9 cellular contexts compared by ENCODE assay signal in the genomic region with DNA sequence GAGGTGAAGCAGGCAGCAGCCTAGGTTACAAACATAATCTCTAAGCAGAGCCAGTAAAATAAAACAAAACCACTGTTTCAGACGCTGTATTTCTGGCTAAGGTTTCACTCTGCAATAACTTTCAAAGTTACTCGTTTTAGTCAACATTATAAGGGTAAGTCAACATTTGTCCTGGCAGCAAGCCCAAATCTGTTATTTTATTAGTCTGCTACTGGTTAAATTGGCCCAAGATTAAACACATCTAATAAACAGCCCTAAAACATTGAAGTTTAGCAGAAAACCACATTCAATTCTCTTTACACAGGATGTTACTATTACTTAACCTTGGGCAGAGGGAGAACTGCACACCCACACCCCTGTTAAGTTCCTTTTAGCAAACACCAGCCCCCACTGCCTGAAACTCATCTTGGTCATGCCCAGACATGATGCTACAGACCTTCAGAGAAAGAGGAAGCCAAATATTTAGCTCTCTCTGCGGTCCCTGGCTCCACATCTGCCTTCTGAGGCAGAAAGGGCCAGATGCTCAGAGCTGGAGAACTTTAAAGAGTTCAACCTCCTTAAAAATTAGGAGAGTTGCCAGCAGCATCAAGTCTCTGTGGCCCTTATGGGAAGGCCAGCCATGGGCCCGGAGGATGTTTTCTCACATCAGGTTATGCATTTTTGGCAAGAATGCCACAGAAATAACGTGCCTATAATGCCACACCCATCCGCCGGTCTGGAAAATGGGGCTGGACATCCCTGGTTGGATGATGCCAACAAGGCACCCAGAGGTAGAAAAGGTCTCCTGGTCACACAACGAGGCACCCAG. TPM values are rescaled to one million over a fixed set of nuclear protein-coding genes. Genes with fewer than 3 reads are reported as not detected.
DNase-seq lines count a peak whose midpoint lies in the region; ATAC-seq and TF ChIP-seq lines count a peak whose summit lies in the region.
"Had no signal": no experiment of that assay in that cellular context is flagged by ENCODE, and none has a peak within 500 bp of the region (broad histone marks: within the 10 kb centered on the region; RNA-seq: fewer than 3 reads in every experiment).

No MANE protein-coding gene starts in this region.

- peaks cover 81% of the 10 kb centered on the region for H3K36me3 Mint-ChIP-seq in activated CD4-positive, alpha-beta T cell treated with anti-CD3 and anti-CD28 coated beads, Interleukin-2, amount 10 ng/mL, durations not matched to agents 7 days and 5 days (ENCODE audit: low read depth)

- H3K27ac ChIP-seq in muscle layer of colon (ENCODE audit: low read depth, low read length), result peak overlapping the region; percentile 62
- peak overlapping the region in 1 of 2 donors; percentile 56 for H3K27ac ChIP-seq in thoracic aorta
- H3K27ac ChIP-seq: cardiac muscle cell had no signal

- H3K36me3 ChIP-seq in muscle layer of colon (ENCODE audit: insufficient read depth, low read length), result no peaks in the 10 kb centered on the region
- no peaks in the 10 kb centered on the region for H3K36me3 ChIP-seq in thoracic aorta
- H3K36me3 ChIP-seq: cardiac muscle cell had no signal

- peak overlapping the region; percentile 67 for H3K4me3 Mint-ChIP-seq in activated CD4-positive, alpha-beta T cell treated with anti-CD3 and anti-CD28 coated beads, Interleukin-2, amount 10 ng/mL, durations not matched to agents 7 days and 5 days

- TF ChIP-seq CTCF in thoracic aorta (IDR thresholded peaks at IDR 0.05), result no peak

- H3K9me3 ChIP-seq in muscle layer of colon (ENCODE audit: low read length) (no peaks in the 10 kb centered on the region), thoracic aorta (no peaks in the 10 kb centered on the region)

- no peak overlapping the region for H3K4me3 ChIP-seq in muscle layer of colon (ENCODE audit: low read depth in 1 of 2, low read length in 2 of 2)
- peak overlapping the region; percentile 25 for H3K4me3 ChIP-seq in thoracic aorta
- H3K4me3 ChIP-seq: cardiac muscle cell had no signal

- peak overlapping the region; percentile 90 for H3K27ac Mint-ChIP-seq in activated CD4-positive, alpha-beta T cell treated with anti-CD3 and anti-CD28 coated beads, Interleukin-2, amount 10 ng/mL, durations not matched to agents 7 days and 5 days

- no peaks in the 10 kb centered on the region for H3K27me3 ChIP-seq in muscle layer of colon (ENCODE audit: control insufficient read depth in 1 of 2, insufficient read depth in 2 of 2, low read length in 2 of 2)
- H3K27me3 ChIP-seq in thoracic aorta (replicated peaks; ENCODE audit: insufficient read depth), result no peaks in the 10 kb centered on the region
- H3K27me3 ChIP-seq: cardiac muscle cell had no signal

- no peaks in the 10 kb centered on the region for H3K9me3 Mint-ChIP-seq in activated CD4-positive, alpha-beta T cell treated with anti-CD3 and anti-CD28 coated beads, Interleukin-2, amount 10 ng/mL, durations not matched to agents 7 days and 5 days

- H3K9ac ChIP-seq in muscle layer of colon (ENCODE audit: low read length), result no peak overlapping the region

- no peaks in the 10 kb centered on the region for H3K27me3 Mint-ChIP-seq in activated CD4-positive, alpha-beta T cell treated with anti-CD3 and anti-CD28 coated beads, Interleukin-2, amount 10 ng/mL, durations not matched to agents 7 days and 5 days

- CTCF ChIA-PET in activated CD4-positive, alpha-beta T cell treated with anti-CD3 and anti-CD28 coated beads, Interleukin-2, amount 10 ng/mL, durations not matched to agents 7 days and 5 days (lab: Charles Lee), result interaction anchor here (1.1 to 5.7 kb wide), 3 partner anchors 15 to 81 kb away, joined by 3 to 39 read pairs (median 7); no protein-coding TSS in a partner anchor

- DNase-seq in NCI-H146 (lab: John Stamatoyannopoulos, UW), result peak; percentile 47
- peak; percentile 88 for DNase-seq in activated CD4-positive, alpha-beta T cell treated with anti-CD3 and anti-CD28 coated beads, Interleukin-2, amount 10 ng/mL, durations not matched to agents 7 days and 5 days
- peak; percentile 61 for DNase-seq in effector CD4-positive, alpha-beta T cell
- DNase-seq in thoracic aorta (ENCODE audit: low spot score), result no peak
- DNase-seq in GF-D8 (lab: John Stamatoyannopoulos, UW), result no peak

- peaks cover 98% of the 10 kb centered on the region for H3K4me1 Mint-ChIP-seq in activated CD4-positive, alpha-beta T cell treated with anti-CD3 and anti-CD28 coated beads, Interleukin-2, amount 10 ng/mL, durations not matched to agents 7 days and 5 days

- H3K4me1 ChIP-seq in muscle layer of colon (ENCODE audit: insufficient read depth, low read length) (peaks cover 38% of the 10 kb centered on the region), thoracic aorta (ENCODE audit: control insufficient read depth in 1 of 2, low read depth in 2 of 2) (peaks cover 24 to 27% of the 10 kb centered on the region in 2 donors)

- ATAC-seq in GM18502 (IDR thresholded peaks at IDR 0.05; ENCODE audit: poor library complexity, unreplicated experiment) (peak; percentile 98), HG02759 (IDR thresholded peaks at IDR 0.05; ENCODE audit: unreplicated experiment) (peak; percentile 97), thoracic aorta (ENCODE audit: insufficient number of reproducible peaks, low FRiP score, low read depth) (no peak)

- POLR2A ChIA-PET in activated CD4-positive, alpha-beta T cell treated with anti-CD3 and anti-CD28 coated beads, Interleukin-2, amount 10 ng/mL, durations not matched to agents 7 days and 5 days (lab: Charles Lee), result interaction anchor here (0.6 to 1.5 kb wide), 3 partner anchors 11 to 28 kb away, joined by 3 to 5 read pairs (median 4); no protein-coding TSS in a partner anchor

RNA-seq across cellular contexts. Expression of a gene that starts 17.9 kb away (rescaled TPM):
- total RNA-seq in activated CD4-positive, alpha-beta T cell treated with anti-CD3 and anti-CD28 coated beads, Interleukin-2, amount 10 ng/mL, durations not matched to agents 7 days and 5 days, result 100 to 1,000 TPM; 102 to 109 TPM
- 10 to 100 TPM; 13.9 to 21.9 TPM for total RNA-seq in thoracic aorta

Comparison
In these comparisons a context has a peak if more than half of its experiments do, and no peak if none do; other contexts are left out.
1. DNase-seq: peak in NCI-H146 (single experiment), activated CD4-positive, alpha-beta T cell treated with anti-CD3 and anti-CD28 coated beads, Interleukin-2, amount 10 ng/mL, durations not matched to agents 7 days and 5 days (single experiment) and effector CD4-positive, alpha-beta T cell (single experiment); none in thoracic aorta (single experiment) and GF-D8 (single experiment).
2. RNA of a gene that starts 17.9 kb away (total RNA-seq): 102 to 109 TPM in activated CD4-positive, alpha-beta T cell treated with anti-CD3 and anti-CD28 coated beads, Interleukin-2, amount 10 ng/mL, durations not matched to agents 7 days and 5 days; 13.9 to 21.9 TPM in thoracic aorta; every median in the first group is over 4 times any median in the second.